Comparison of ENCODE assay signal across 8 cellular contexts in genomic region chr11:64843971-64844329, GRCh38. TPM values are rescaled to one million over a fixed set of nuclear protein-coding genes. Genes with fewer than 3 reads are reported as not detected.
DNase-seq lines count a peak whose midpoint lies in the region; ATAC-seq lines count a peak whose summit lies in the region.

No MANE protein-coding gene starts in this region.

- peak overlapping the region; percentile 64 for H3K4me3 ChIP-seq in thymus (ENCODE audit: low read length)

- H3K36me3 ChIP-seq in thymus (ENCODE audit: control insufficient read depth, insufficient read depth) = peaks cover 8% of the 10 kb centered on the region

- no peaks in the 10 kb centered on the region for H3K9me3 ChIP-seq in thymus (ENCODE audit: control insufficient read depth)

- peaks cover 28% of the 10 kb centered on the region for H3K4me1 Mint-ChIP-seq in activated naive CD4-positive, alpha-beta T cell treated with anti-CD3 and anti-CD28 coated beads for 36 hours (ENCODE audit: low read depth)
- peaks cover 19% of the 10 kb centered on the region for H3K4me1 Mint-ChIP-seq in activated T-helper 2 cell treated with anti-CD3 and anti-CD28 coated beads, Interferon-gamma antibody, Interleukin-2, Interleukin-4, amounts not matched to agents 10 μg/mL and 5 μg/mL and 100 μg/mL, durations not matched to agents 14 hours and 24 hours and 36 hours (ENCODE audit: low read depth)

- no peak overlapping the region for H3K27ac Mint-ChIP-seq in activated naive CD4-positive, alpha-beta T cell treated with anti-CD3 and anti-CD28 coated beads for 36 hours
- H3K27ac Mint-ChIP-seq in activated T-helper 2 cell treated with anti-CD3 and anti-CD28 coated beads, Interferon-gamma antibody, Interleukin-2, Interleukin-4, amounts not matched to agents 10 μg/mL and 5 μg/mL and 100 μg/mL, durations not matched to agents 14 hours and 24 hours and 36 hours = peak overlapping the region; percentile 60

- peak overlapping the region; percentile 66 for H3K4me3 Mint-ChIP-seq in activated naive CD4-positive, alpha-beta T cell treated with anti-CD3 and anti-CD28 coated beads for 36 hours
- peak overlapping the region; percentile 77 for H3K4me3 Mint-ChIP-seq in activated T-helper 2 cell treated with anti-CD3 and anti-CD28 coated beads, Interferon-gamma antibody, Interleukin-2, Interleukin-4, amounts not matched to agents 10 μg/mL and 5 μg/mL and 100 μg/mL, durations not matched to agents 14 hours and 24 hours and 36 hours (ENCODE audit: low read depth)

- DNase-seq in activated naive CD4-positive, alpha-beta T cell treated with anti-CD3 and anti-CD28 coated beads for 36 hours = no peak
- no peak for DNase-seq in activated naive CD4-positive, alpha-beta T cell (lab: John Stamatoyannopoulos, UW)
- no peak for DNase-seq in activated T-helper 2 cell treated with anti-CD3 and anti-CD28 coated beads, Interferon-gamma antibody, Interleukin-2, Interleukin-4, amounts not matched to agents 10 μg/mL and 5 μg/mL and 100 μg/mL, durations not matched to agents 14 hours and 24 hours and 36 hours (ENCODE audit: low spot score)
- DNase-seq in left colon (no peak), hippocampal formation (lab: John Stamatoyannopoulos, UW) (no peak), activated gamma-delta T cell treated with Interleukin-2 at 50 U/mL for 16 hours (no peak)
- no peak for DNase-seq in effector CD8-positive, alpha-beta T cell (lab: John Stamatoyannopoulos, UW)

- H3K4me1 ChIP-seq in thymus (ENCODE audit: control insufficient read depth, insufficient read depth, low read length) = peaks cover 18% of the 10 kb centered on the region

- no peaks in the 10 kb centered on the region for H3K27me3 ChIP-seq in thymus (ENCODE audit: control insufficient read depth, insufficient read depth)

- CTCF ChIA-PET in activated naive CD4-positive, alpha-beta T cell treated with anti-CD3 and anti-CD28 coated beads for 36 hours (lab: Charles Lee) = interaction anchor here (0.8 to 32.9 kb wide), 4 partner anchors 9 to 43 kb away, joined by 4 to 992 read pairs (median 148); partner anchors contain the start of gene EHD1

- intact Hi-C loops in activated naive CD4-positive, alpha-beta T cell treated with anti-CD3 and anti-CD28 coated beads for 36 hours (cut with micrococcal nuclease) = no loop called here
- intact Hi-C loops in activated T-helper 2 cell treated with anti-CD3 and anti-CD28 coated beads, Interferon-gamma antibody, Interleukin-2, Interleukin-4, amounts not matched to agents 10 μg/mL and 5 μg/mL and 100 μg/mL, durations not matched to agents 14 hours and 24 hours and 36 hours (cut with micrococcal nuclease) = no loop called here
- intact Hi-C loops in left colon (cut with DNase I, micrococcal nuclease) = no loop called here

- peak overlapping the region; percentile 68 for H3K27ac ChIP-seq in thymus (ENCODE audit: low read depth)

- no peaks in the 10 kb centered on the region for H3K9me3 Mint-ChIP-seq in activated naive CD4-positive, alpha-beta T cell treated with anti-CD3 and anti-CD28 coated beads for 36 hours
- no peaks in the 10 kb centered on the region for H3K9me3 Mint-ChIP-seq in activated T-helper 2 cell treated with anti-CD3 and anti-CD28 coated beads, Interferon-gamma antibody, Interleukin-2, Interleukin-4, amounts not matched to agents 10 μg/mL and 5 μg/mL and 100 μg/mL, durations not matched to agents 14 hours and 24 hours and 36 hours

- 44% methylated on average over 19 of the region's 19 CpGs for WGBS in thymus

- no peaks in the 10 kb centered on the region for H3K36me3 Mint-ChIP-seq in activated naive CD4-positive, alpha-beta T cell treated with anti-CD3 and anti-CD28 coated beads for 36 hours (ENCODE audit: low read depth)
- no peaks in the 10 kb centered on the region for H3K36me3 Mint-ChIP-seq in activated T-helper 2 cell treated with anti-CD3 and anti-CD28 coated beads, Interferon-gamma antibody, Interleukin-2, Interleukin-4, amounts not matched to agents 10 μg/mL and 5 μg/mL and 100 μg/mL, durations not matched to agents 14 hours and 24 hours and 36 hours (ENCODE audit: low read depth)

- ATAC-seq in left colon = peak; percentile 1

- no peaks in the 10 kb centered on the region for H3K27me3 Mint-ChIP-seq in activated naive CD4-positive, alpha-beta T cell treated with anti-CD3 and anti-CD28 coated beads for 36 hours (ENCODE audit: low read depth)
- no peaks in the 10 kb centered on the region for H3K27me3 Mint-ChIP-seq in activated T-helper 2 cell treated with anti-CD3 and anti-CD28 coated beads, Interferon-gamma antibody, Interleukin-2, Interleukin-4, amounts not matched to agents 10 μg/mL and 5 μg/mL and 100 μg/mL, durations not matched to agents 14 hours and 24 hours and 36 hours (ENCODE audit: low read depth)

RNA-seq across cellular contexts. Expression of gene CDC42BPG, which starts 0.5 kb away (rescaled TPM):
- total RNA-seq in activated naive CD4-positive, alpha-beta T cell treated with anti-CD3 and anti-CD28 coated beads for 36 hours = under 1 TPM; 0.32 to 0.41 TPM
- 0.07 and 0.32 TPM in 2 replicates for total RNA-seq in activated T-helper 2 cell treated with anti-CD3 and anti-CD28 coated beads, Interferon-gamma antibody, Interleukin-2, Interleukin-4, amounts not matched to agents 10 μg/mL and 5 μg/mL and 100 μg/mL, durations not matched to agents 14 hours and 24 hours and 36 hours
- 10 to 100 TPM; 44.5 to 45.5 TPM for total RNA-seq in left colon
- 7.4 TPM for polyA plus RNA-seq in thymus

RNA-seq across cellular contexts. Expression of gene MEN1, which starts 33.6 kb away (rescaled TPM):
- total RNA-seq in activated naive CD4-positive, alpha-beta T cell treated with anti-CD3 and anti-CD28 coated beads for 36 hours = 10 to 100 TPM; 23.9 TPM
- 46.2 and 47.2 TPM in 2 replicates for total RNA-seq in activated T-helper 2 cell treated with anti-CD3 and anti-CD28 coated beads, Interferon-gamma antibody, Interleukin-2, Interleukin-4, amounts not matched to agents 10 μg/mL and 5 μg/mL and 100 μg/mL, durations not matched to agents 14 hours and 24 hours and 36 hours
- 10 to 100 TPM; 21.0 to 25.5 TPM for total RNA-seq in left colon
- 33.4 TPM for polyA plus RNA-seq in thymus

RNA-seq across cellular contexts. Expression of gene EHD1, which starts 34.5 kb away (rescaled TPM):
- total RNA-seq in activated naive CD4-positive, alpha-beta T cell treated with anti-CD3 and anti-CD28 coated beads for 36 hours = 100 to 1,000 TPM; 124 to 132 TPM
- 107 TPM in 2 replicates for total RNA-seq in activated T-helper 2 cell treated with anti-CD3 and anti-CD28 coated beads, Interferon-gamma antibody, Interleukin-2, Interleukin-4, amounts not matched to agents 10 μg/mL and 5 μg/mL and 100 μg/mL, durations not matched to agents 14 hours and 24 hours and 36 hours
- total RNA-seq in left colon = 10 to 100 TPM; 76.1 to 91.5 TPM
- polyA plus RNA-seq in thymus = 32.3 TPM

RNA-seq across cellular contexts. Expression of gene MAP4K2, which starts 40.9 kb away (rescaled TPM):
- 10 to 100 TPM; 69.5 to 73.9 TPM for total RNA-seq in activated naive CD4-positive, alpha-beta T cell treated with anti-CD3 and anti-CD28 coated beads for 36 hours
- total RNA-seq in activated T-helper 2 cell treated with anti-CD3 and anti-CD28 coated beads, Interferon-gamma antibody, Interleukin-2, Interleukin-4, amounts not matched to agents 10 μg/mL and 5 μg/mL and 100 μg/mL, durations not matched to agents 14 hours and 24 hours and 36 hours = 72.1 and 77.5 TPM in 2 replicates
- 10 to 100 TPM in 1 of 2 donors, 1 to 10 TPM in 1; 7.3 to 13.9 TPM for total RNA-seq in left colon
- 37.6 TPM for polyA plus RNA-seq in thymus

Comparison
In these comparisons a context has a peak if more than half of its experiments do, and no peak if none do; other contexts are left out.
1. RNA of gene CDC42BPG, which starts 0.5 kb away (total RNA-seq): 44.5 to 45.5 TPM in left colon; 0.32 to 0.41 TPM in activated naive CD4-positive, alpha-beta T cell treated with anti-CD3 and anti-CD28 coated beads for 36 hours and 0.07 to 0.32 TPM in activated T-helper 2 cell treated with anti-CD3 and anti-CD28 coated beads, Interferon-gamma antibody, Interleukin-2, Interleukin-4, amounts not matched to agents 10 μg/mL and 5 μg/mL and 100 μg/mL, durations not matched to agents 14 hours and 24 hours and 36 hours; every median in the first group is over 10 times any median in the second.